ENCODE assay signal across 8 cellular contexts in the genomic region with DNA sequence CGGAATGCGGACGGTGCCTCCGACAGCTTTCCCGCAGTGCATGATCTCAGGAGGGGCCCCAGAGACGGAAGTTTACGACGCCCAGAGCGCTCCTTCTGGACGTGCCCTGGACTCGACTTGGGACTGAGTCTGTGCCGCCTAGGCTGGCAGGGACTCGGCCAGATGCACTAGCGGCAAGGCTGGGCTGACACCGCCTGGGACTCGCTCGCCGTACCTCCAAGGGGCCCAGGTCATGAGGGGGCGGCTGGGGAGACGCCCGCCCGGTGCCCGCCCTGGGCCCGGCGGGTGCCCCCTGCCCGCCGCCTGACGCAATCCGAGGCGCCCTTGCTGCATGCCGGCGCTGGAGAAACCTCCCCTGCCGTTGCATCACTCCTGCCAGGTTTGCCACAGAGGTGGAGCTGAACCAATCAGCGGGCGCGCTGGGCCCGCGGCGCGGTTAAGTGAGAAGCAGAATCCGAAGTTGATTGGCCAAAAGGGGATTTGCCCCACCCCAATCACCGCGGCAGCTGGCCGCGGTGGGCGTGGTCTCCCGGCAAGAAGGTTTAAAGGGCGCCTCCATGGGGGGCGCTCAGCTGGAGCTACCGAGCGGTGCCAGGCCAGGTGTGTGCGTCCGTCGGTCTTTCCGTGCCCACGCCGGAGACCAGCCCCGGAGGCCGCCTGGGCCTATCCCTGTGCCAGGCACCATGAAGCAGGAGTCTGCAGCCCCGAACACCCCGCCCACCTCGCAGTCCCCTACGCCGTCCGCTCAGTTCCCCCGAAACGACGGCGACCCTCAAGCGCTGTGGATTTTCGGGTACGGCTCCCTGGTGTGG. TPM values are rescaled to one million over a fixed set of nuclear protein-coding genes. Genes with fewer than 3 reads are reported as not detected.
DNase-seq lines count a peak whose midpoint lies in the region; ATAC-seq and TF ChIP-seq lines count a peak whose summit lies in the region.

A gene with protein sequence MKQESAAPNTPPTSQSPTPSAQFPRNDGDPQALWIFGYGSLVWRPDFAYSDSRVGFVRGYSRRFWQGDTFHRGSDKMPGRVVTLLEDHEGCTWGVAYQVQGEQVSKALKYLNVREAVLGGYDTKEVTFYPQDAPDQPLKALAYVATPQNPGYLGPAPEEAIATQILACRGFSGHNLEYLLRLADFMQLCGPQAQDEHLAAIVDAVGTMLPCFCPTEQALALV (plus strand): TSS at position 571 of the 812 bp plus-strand sequence. CDS start 113 bp downstream, at position 684.

- H3K27me3 Mint-ChIP-seq in immature natural killer cell (ENCODE audit: low read depth in 3 of 3) = peaks cover 6 to 9% (median 9%) of the 10 kb centered on the region in 3 donors

- TF ChIP-seq CTCF in VCaP (conservative IDR thresholded peaks at IDR 0.05) (0 out of 2 replicates have a peak, but pooled peaks have one; percentile 4), breast epithelium (IDR thresholded peaks at IDR 0.05) (no peak)

- H3K36me3 Mint-ChIP-seq in immature natural killer cell = peaks cover 0 to 4% (median 0%) of the 10 kb centered on the region in 3 donors

- DNase-seq in ACHN (peak; percentile 96), NCI-H2171 (lab: John Stamatoyannopoulos, UW) (peak; percentile 94), breast epithelium (ENCODE audit: low spot score in 2 of 2) (peak; percentile 88 to 91), immature natural killer cell (peak; percentile 89 to 93 (median 91)), smooth muscle cell of the brain vasculature (ENCODE audit: low read depth, low spot score) (peak; percentile 82)

- H3K9me3 Mint-ChIP-seq in immature natural killer cell = no peaks in the 10 kb centered on the region

- H3K27ac Mint-ChIP-seq in immature natural killer cell = peak within 1 kb of the TSS in 5 of 6 donors; percentile 43 to 80 (median 77)

- H3K4me3 Mint-ChIP-seq in immature natural killer cell = peak within 1 kb of the TSS; percentile 88 to 93 (median 91)

- H3K27ac ChIP-seq in VCaP (peak within 1 kb of the TSS; percentile 82), breast epithelium (peak within 1 kb of the TSS; percentile 64 to 68)

- peaks cover 17 to 27% of the 10 kb centered on the region in 2 donors for H3K4me1 Mint-ChIP-seq in immature natural killer cell

- intact Hi-C loops in breast epithelium (cut with DNase I; ENCODE audit: low total_unique reads) = no loop called here

- no peaks in the 10 kb centered on the region for H3K27me3 ChIP-seq in breast epithelium

- H3K4me1 ChIP-seq in breast epithelium = no peaks in the 10 kb centered on the region

- H3K36me3 ChIP-seq in breast epithelium = no peaks in the 10 kb centered on the region

- in situ Hi-C loops in ACHN (cut with HindIII; ENCODE audit: low pct_ligation_motif_present, low pct_unique_long_range_greater_than_20kb, low sequenced_read_pairs) = no loop called here

- ATAC-seq in GM18867 (IDR thresholded peaks at IDR 0.05; ENCODE audit: unreplicated experiment) (peak; percentile 94), HG03097 (IDR thresholded peaks at IDR 0.05; ENCODE audit: low FRiP score, unreplicated experiment) (peak; percentile 82)

- peak within 1 kb of the TSS; percentile 50 to 82 (median 74) for H3K4me3 ChIP-seq in breast epithelium

- TF ChIP-seq POLR2A in breast epithelium (IDR thresholded peaks at IDR 0.05) = no peak

- no peaks in the 10 kb centered on the region for H3K9me3 ChIP-seq in breast epithelium

RNA-seq across cellular contexts. Expression of the gene that starts here (rescaled TPM):
- 10 to 100 TPM in 1 of 3 donors, 1 to 10 TPM in 1, under 1 TPM in 1; 0.32 to 11.9 (median 2.9) TPM for total RNA-seq in breast epithelium
- under 1 TPM in 1 of 3 donors, not detected in 2; 0.77 TPM for polyA plus RNA-seq in immature natural killer cell

Comparison
In these comparisons a context has a peak if more than half of its experiments do, and no peak if none do; other contexts are left out.
1. Peak in every context shown above with its lines: DNase-seq, ATAC-seq, H3K4me3 ChIP-seq and H3K27ac ChIP-seq.
2. Peak in DNase-seq in immature natural killer cell; RNA of the gene not detected or under 1 TPM.